12 cellular contexts compared by ENCODE assay signal in the genomic region with DNA sequence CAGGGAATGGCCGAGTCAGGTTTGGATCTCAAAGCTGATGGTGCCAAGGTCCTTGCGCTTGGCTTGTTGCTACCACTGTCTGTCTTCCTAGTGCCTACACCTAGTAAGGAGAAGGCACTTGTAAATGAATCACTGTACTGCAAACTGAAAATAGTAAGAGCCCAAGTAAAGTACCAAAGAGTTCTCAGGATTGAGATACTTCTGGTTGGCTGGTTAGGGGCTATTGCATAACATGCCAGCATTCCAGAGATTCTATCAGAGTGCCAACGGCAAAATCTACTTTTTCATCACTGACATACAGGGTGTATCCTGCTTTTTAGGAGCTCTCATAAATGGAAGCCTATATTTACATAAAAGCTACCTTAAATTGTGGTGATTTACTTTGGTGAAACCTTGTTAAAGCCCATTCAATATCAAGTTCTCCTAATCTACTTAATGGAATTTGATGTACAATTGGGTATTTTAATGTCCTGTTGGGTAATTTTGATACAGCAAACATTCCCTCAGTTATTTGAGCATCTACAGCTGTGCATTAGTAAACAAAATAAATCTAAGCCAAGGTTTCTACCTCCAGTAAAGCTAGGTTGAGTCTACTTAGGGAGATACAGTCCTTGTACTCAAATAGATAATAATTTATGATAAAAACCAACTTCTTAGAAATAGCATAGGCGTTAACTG. TPM values are rescaled to one million over a fixed set of nuclear protein-coding genes. Genes with fewer than 3 reads are reported as not detected.
DNase-seq lines count a peak whose midpoint lies in the region; ATAC-seq and TF ChIP-seq lines count a peak whose summit lies in the region.
"Had no signal": no experiment of that assay in that cellular context is flagged by ENCODE, and none has a peak within 500 bp of the region (broad histone marks: within the 10 kb centered on the region; RNA-seq: fewer than 3 reads in every experiment).

No MANE protein-coding gene starts in this region.

- H3K4me1 ChIP-seq in lung (ENCODE audit: control insufficient read depth in 2 of 2, insufficient read depth in 2 of 2, low read length in 2 of 2) (peaks cover 3% of the 10 kb centered on the region in 2 donors), uterus (no peaks in the 10 kb centered on the region)

- H3K27ac ChIP-seq in lung (ENCODE audit: low read depth in 1 of 2, low read length in 1 of 2) (peak overlapping the region; percentile 68 to 83), uterus (no peak overlapping the region), dorsolateral prefrontal cortex (no peak overlapping the region)

- H3K9me3 ChIP-seq in lung (ENCODE audit: control insufficient read depth in 2 of 2, insufficient read depth in 1 of 2, low read length in 1 of 2) (peaks cover 0 to under 1% of the 10 kb centered on the region in 2 donors), uterus (peaks cover 0 to under 1% of the 10 kb centered on the region in 2 donors)

- WGBS in lung, 2 donors: 63 to 81% methylated on average over 4 of the region's 4 CpGs

- H3K36me3 ChIP-seq in lung (ENCODE audit: control insufficient read depth in 2 of 2, insufficient read depth in 2 of 2, low read length in 2 of 2): no peaks in the 10 kb centered on the region
- H3K36me3 ChIP-seq in uterus: no peaks in the 10 kb centered on the region

- no peak for DNase-seq in Right ventricle myocardium inferior (ENCODE audit: missing footprints)
- DNase-seq in cardiac septum (ENCODE audit: low spot score): no peak
- DNase-seq in epithelial cell of esophagus (ENCODE audit: low read depth): peak; percentile 79
- DNase-seq in lung (ENCODE audit: low spot score): no peak
- no peak for DNase-seq in middle frontal gyrus (ENCODE audit: extremely low spot score, low spot score)
- no peak for DNase-seq in uterus
- DNase-seq in dorsolateral prefrontal cortex: no peak
- DNase-seq: activated T-cell treated with anti-CD3 and anti-CD28 coated beads, Interleukin-2, amount 50 U/mL, for 4 hours; H7; NCI-H2171 treated with DMSO at 0.1 percent for 48 hours; T-helper 2 cell had no signal

- intact Hi-C loops in Right ventricle myocardium inferior (cut with DNase I): no loop called here
- intact Hi-C loops in cardiac septum (cut with DNase I): no loop called here
- intact Hi-C loops in uterus (cut with DNase I; ENCODE audit: low total_unique reads): no loop called here
- intact Hi-C loops in dorsolateral prefrontal cortex (cut with DNase I): no loop called here

- TF ChIP-seq CTCF in epithelial cell of esophagus (IDR thresholded peaks at IDR 0.05; ENCODE audit: insufficient read depth, low read depth, low read length, missing control alignments) (no peak), lung (IDR thresholded peaks at IDR 0.05; ENCODE audit: control extremely low read depth, extremely low read depth) (no peak), uterus (IDR thresholded peaks at IDR 0.05) (no peak), dorsolateral prefrontal cortex (IDR thresholded peaks at IDR 0.05 in 54 of 56, conservative IDR thresholded peaks at IDR 0.05 in 2 of 56; ENCODE audit: low read depth in 1 of 56, partially characterized antibody in 56 of 56) (no peak)

- H3K4me3 ChIP-seq in epithelial cell of esophagus (ENCODE audit: low read length) (no peak overlapping the region), lung (no peak overlapping the region), uterus (no peak overlapping the region), dorsolateral prefrontal cortex (no peak overlapping the region)

- H3K27me3 ChIP-seq in lung (ENCODE audit: control insufficient read depth, insufficient read depth) (no peaks in the 10 kb centered on the region), uterus (no peaks in the 10 kb centered on the region), dorsolateral prefrontal cortex (no peaks in the 10 kb centered on the region)

- ATAC-seq in Right ventricle myocardium inferior (peak; percentile 76), lung (ENCODE audit: insufficient read depth, low FRiP score) (peak; percentile 79), GM19328 (IDR thresholded peaks at IDR 0.05; ENCODE audit: unreplicated experiment) (no peak)
- ATAC-seq: activated T-cell treated with anti-CD3 and anti-CD28 coated beads, Interleukin-2, amount 50 U/mL, for 4 hours had no signal

- no peak for TF ChIP-seq POLR2A in uterus (IDR thresholded peaks at IDR 0.05)

RNA-seq across cellular contexts. Expression of gene CHD2, which starts 30.7 kb away (rescaled TPM):
- total RNA-seq in Right ventricle myocardium inferior: 45.9 TPM
- 59.5 TPM for total RNA-seq in cardiac septum
- 100 to 1,000 TPM; 105 to 547 TPM for total RNA-seq in lung
- 10 to 100 TPM; 39.4 to 47.7 TPM for polyA plus RNA-seq in lung
- 100 to 1,000 TPM in 3 of 4 donors, 10 to 100 TPM in 1; 71.0 to 166 (median 152) TPM for total RNA-seq in uterus
- total RNA-seq in dorsolateral prefrontal cortex: 100 to 1,000 TPM; 120 to 227 (median 167) TPM

Comparison
In these comparisons a context has a peak if more than half of its experiments do, and no peak if none do; other contexts are left out.
1. H3K27ac ChIP-seq: peak in lung (2 of 2); none in uterus (0 of 2) and dorsolateral prefrontal cortex (0 of 59).